Comparison of ENCODE assay signal across 1 cellular context in the genomic region with DNA sequence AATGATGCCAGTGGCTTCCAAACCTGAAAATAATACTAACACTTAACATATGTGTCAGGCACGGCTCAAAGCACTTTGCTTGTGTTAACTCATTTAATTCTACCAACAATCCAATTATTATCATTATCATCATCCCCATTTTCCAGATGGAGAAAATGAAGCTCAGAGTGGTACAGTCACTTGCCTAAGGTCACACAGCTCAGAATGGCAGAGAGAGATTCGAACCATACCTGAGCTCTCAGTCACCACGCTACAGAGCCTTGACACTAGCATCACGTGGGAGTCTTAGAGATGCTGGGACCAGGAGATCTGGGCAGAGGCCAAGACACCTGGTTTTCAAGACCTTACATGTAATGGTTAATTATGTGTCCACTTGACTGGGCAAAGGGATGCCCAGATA.
A peak's percentile ranks its signal among the peaks of the same experiment; 100 is the strongest.
TF ChIP-seq lines count a peak whose summit lies in the region.

No MANE protein-coding gene starts in this region.

TF ChIP-seq in HEK293, 187 proteins besides CTCF, POLR2A, EP300 and RAD21 (continued from another document):
- TF ChIP-seq, protein P1, sequence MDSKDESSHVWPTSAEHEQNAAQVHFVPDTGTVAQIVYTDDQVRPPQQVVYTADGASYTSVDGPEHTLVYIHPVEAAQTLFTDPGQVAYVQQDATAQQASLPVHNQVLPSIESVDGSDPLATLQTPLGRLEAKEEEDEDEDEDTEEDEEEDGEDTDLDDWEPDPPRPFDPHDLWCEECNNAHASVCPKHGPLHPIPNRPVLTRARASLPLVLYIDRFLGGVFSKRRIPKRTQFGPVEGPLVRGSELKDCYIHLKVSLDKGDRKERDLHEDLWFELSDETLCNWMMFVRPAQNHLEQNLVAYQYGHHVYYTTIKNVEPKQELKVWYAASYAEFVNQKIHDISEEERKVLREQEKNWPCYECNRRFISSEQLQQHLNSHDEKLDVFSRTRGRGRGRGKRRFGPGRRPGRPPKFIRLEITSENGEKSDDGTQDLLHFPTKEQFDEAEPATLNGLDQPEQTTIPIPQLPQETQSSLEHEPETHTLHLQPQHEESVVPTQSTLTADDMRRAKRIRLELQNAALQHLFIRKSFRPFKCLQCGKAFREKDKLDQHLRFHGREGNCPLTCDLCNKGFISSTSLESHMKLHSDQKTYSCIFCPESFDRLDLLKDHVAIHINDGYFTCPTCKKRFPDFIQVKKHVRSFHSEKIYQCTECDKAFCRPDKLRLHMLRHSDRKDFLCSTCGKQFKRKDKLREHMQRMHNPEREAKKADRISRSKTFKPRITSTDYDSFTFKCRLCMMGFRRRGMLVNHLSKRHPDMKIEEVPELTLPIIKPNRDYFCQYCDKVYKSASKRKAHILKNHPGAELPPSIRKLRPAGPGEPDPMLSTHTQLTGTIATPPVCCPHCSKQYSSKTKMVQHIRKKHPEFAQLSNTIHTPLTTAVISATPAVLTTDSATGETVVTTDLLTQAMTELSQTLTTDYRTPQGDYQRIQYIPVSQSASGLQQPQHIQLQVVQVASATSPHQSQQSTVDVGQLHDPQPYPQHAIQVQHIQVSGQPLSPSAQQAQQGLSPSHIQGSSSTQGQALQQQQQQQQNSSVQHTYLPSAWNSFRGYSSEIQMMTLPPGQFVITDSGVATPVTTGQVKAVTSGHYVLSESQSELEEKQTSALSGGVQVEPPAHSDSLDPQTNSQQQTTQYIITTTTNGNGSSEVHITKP (tag by site-specific recombination; IDR thresholded peaks at IDR 0.05), result no peak
- TF ChIP-seq ZNF707 (tag by site-specific recombination; IDR thresholded peaks at IDR 0.05) (no peak), ZNF768 (tag by site-specific recombination; IDR thresholded peaks at IDR 0.05) (peak; percentile 84)
